In the genomic region with DNA sequence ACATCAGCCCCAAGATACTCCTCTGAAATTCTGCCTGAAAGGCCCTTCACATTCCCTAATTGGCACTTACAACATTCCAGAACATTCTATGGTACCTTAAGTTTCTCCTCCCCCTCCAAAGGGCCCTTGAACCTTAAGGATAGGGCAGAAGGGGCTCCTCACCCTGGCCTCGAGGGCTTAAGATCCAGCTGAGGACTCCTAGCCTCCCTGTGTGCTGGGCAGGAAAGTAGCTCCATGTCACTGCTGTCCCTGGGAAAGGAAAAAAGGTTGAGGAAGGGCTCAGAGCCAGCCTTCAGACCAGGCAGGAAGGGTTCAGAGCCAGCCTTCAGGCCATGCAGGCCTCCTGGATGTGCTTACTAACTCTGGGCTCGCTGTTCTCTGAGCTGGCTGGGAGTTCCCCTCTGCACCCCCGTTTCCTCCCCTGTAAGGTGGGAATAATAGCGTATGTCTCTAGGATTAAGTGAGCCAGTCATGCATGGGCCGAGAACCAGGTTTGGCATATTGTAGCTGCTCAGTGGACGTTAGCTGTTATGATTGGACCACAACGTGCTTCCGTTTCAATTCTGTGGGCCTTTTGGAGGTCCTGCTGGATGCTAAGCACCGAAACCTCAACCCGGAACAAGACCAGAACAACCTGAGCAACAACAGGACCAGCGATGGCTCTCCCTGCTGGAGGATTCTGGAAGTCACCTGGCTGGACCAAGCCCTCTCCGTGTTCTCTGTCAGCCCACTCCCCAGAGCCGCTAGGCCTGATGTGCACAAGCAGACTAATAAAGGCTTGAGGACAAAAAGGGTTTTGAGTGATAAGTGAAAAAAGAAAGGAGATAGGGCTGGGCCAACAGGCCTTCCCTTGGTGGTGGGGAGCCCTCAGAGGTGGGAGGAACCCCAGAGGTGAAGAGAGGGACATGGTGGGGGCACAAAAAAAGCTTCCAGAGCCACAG, we compare ENCODE assay signal across 8 cellular contexts. TPM values are rescaled to one million over a fixed set of nuclear protein-coding genes. Genes with fewer than 3 reads are reported as not detected.
A peak's percentile ranks its signal among the peaks of the same experiment; 100 is the strongest.
DNase-seq lines count a peak whose midpoint lies in the region; ATAC-seq and TF ChIP-seq lines count a peak whose summit lies in the region.

No MANE protein-coding gene starts in this region.

- H3K27ac ChIP-seq in GM23248 = no peak overlapping the region

- H3K27me3 ChIP-seq in GM23248 (replicated peaks; ENCODE audit: insufficient read depth) = peaks cover 20% of the 10 kb centered on the region; the same call in 1 of the 2 replicates

- H4K20me1 ChIP-seq in GM23248 (ENCODE audit: insufficient read depth) = no peaks in the 10 kb centered on the region

- H3K27ac Mint-ChIP-seq in activated naive CD8-positive, alpha-beta T cell treated with anti-CD3 and anti-CD28 coated beads for 36 hours = no peak overlapping the region
- peak overlapping the region; percentile 99 to 100 for H3K27ac Mint-ChIP-seq in natural killer cell

- H3K4me1 Mint-ChIP-seq in activated naive CD8-positive, alpha-beta T cell treated with anti-CD3 and anti-CD28 coated beads for 36 hours = peaks cover 20% of the 10 kb centered on the region
- peaks cover 59 to 75% of the 10 kb centered on the region in 2 donors for H3K4me1 Mint-ChIP-seq in natural killer cell

- peak; percentile 85 for DNase-seq in ELF-1 (ENCODE audit: low read depth, low spot score)
- DNase-seq in activated naive CD8-positive, alpha-beta T cell treated with anti-CD3 and anti-CD28 coated beads for 36 hours = no peak
- DNase-seq in natural killer cell = peak; percentile 66
- no peak for DNase-seq in NCI-H1092 treated with DMSO at 0.1 percent for 48 hours (lab: John Stamatoyannopoulos, UW)
- DNase-seq in NCI-H128 (lab: John Stamatoyannopoulos, UW; ENCODE audit: unreplicated experiment) = no peak
- no peak for DNase-seq in GM23248

- no peaks in the 10 kb centered on the region for H3K4me1 ChIP-seq in GM23248 (ENCODE audit: insufficient read depth)

- H3K36me3 Mint-ChIP-seq in activated naive CD8-positive, alpha-beta T cell treated with anti-CD3 and anti-CD28 coated beads for 36 hours = no peaks in the 10 kb centered on the region
- H3K36me3 Mint-ChIP-seq in natural killer cell = no peaks in the 10 kb centered on the region

- no peaks in the 10 kb centered on the region for H3K9me3 Mint-ChIP-seq in activated naive CD8-positive, alpha-beta T cell treated with anti-CD3 and anti-CD28 coated beads for 36 hours
- no peaks in the 10 kb centered on the region for H3K9me3 Mint-ChIP-seq in natural killer cell

- in situ Hi-C loops in GM23248 (cut with MboI) = no loop called here

- H3K9me2 ChIP-seq in GM23248 (ENCODE audit: insufficient read depth) = no peaks in the 10 kb centered on the region

- H3K4me2 ChIP-seq in GM23248 (ENCODE audit: unreplicated experiment) = no peak overlapping the region

- H3K9ac ChIP-seq in GM23248 = no peak overlapping the region

- WGBS in GM23248 (ENCODE audit: low coverage in 1 of 2, low lambda C conversion rate in 2 of 2, missing lambda C conversion rate in 2 of 2), 2 experiments = 83 to 84% methylated on average over 13 of the region's 13 CpGs

- H2AFZ ChIP-seq in GM23248 = no peak overlapping the region

- H3K9me3 ChIP-seq in GM23248 (ENCODE audit: low read depth) = no peaks in the 10 kb centered on the region

- no peak overlapping the region for H3K4me3 ChIP-seq in GM23248

- ATAC-seq in HG03108 (IDR thresholded peaks at IDR 0.05; ENCODE audit: unreplicated experiment) = peak; percentile 41
- ATAC-seq in natural killer cell = peak; percentile 53 to 76 (median 53)

- no peaks in the 10 kb centered on the region for H3K36me3 ChIP-seq in GM23248 (ENCODE audit: low read depth)

- H3K79me2 ChIP-seq in GM23248 (ENCODE audit: insufficient read depth) = no peaks in the 10 kb centered on the region

- intact Hi-C loops in natural killer cell (cut with micrococcal nuclease) = loop anchor here (5.0 kb wide), 2 partner anchors 68 to 313 kb away; partner anchors contain the start of genes NCL and PTMA

- peaks cover 36% of the 10 kb centered on the region for H3K27me3 Mint-ChIP-seq in activated naive CD8-positive, alpha-beta T cell treated with anti-CD3 and anti-CD28 coated beads for 36 hours
- H3K27me3 Mint-ChIP-seq in natural killer cell (ENCODE audit: low read depth in 2 of 2) = no peaks in the 10 kb centered on the region

- TF ChIP-seq POLR2A in GM19099 (IDR thresholded peaks at IDR 0.05; ENCODE audit: extremely low read depth, insufficient read length, low read depth) = peak; percentile 86

- peak overlapping the region; percentile 47 for H3K4me3 Mint-ChIP-seq in activated naive CD8-positive, alpha-beta T cell treated with anti-CD3 and anti-CD28 coated beads for 36 hours
- peak overlapping the region; percentile 97 for H3K4me3 Mint-ChIP-seq in natural killer cell

- H3F3A ChIP-seq in GM23248 (ENCODE audit: insufficient read depth) = no peaks in the 10 kb centered on the region

- peak; percentile 18 for TF ChIP-seq CTCF in natural killer cell (IDR thresholded peaks at IDR 0.05)

RNA-seq across cellular contexts. Expression of gene B3GNT7, which starts 1.0 kb away (rescaled TPM):
- under 1 TPM; 0.14 to 0.25 TPM for total RNA-seq in activated naive CD8-positive, alpha-beta T cell treated with anti-CD3 and anti-CD28 coated beads for 36 hours
- total RNA-seq in natural killer cell = 100 to 1,000 TPM in 2 of 3 donors, 10 to 100 TPM in 1; 87.5 to 151 (median 113) TPM
- total RNA-seq in GM23248 (2014; rRNA removed; shearing (Covaris generic)) = under 0.01 TPM in 1 of 2 replicates, not detected in the other
- 0.08 TPM in 1 of 2 replicates, not detected in the other for polyA plus RNA-seq in GM23248 (2016; fragmentation: Nextera tagmentation; extraction: Ambion mirVana)

Comparison
In these comparisons a context has a peak if more than half of its experiments do, and no peak if none do; other contexts are left out.
1. DNase-seq: peak in ELF-1 (single experiment) and natural killer cell (single experiment); none in activated naive CD8-positive, alpha-beta T cell treated with anti-CD3 and anti-CD28 coated beads for 36 hours (single experiment), NCI-H1092 treated with DMSO at 0.1 percent for 48 hours (single experiment), NCI-H128 (single experiment) and GM23248 (single experiment).
2. RNA of gene B3GNT7, which starts 1.0 kb away (total RNA-seq): 87.5 to 151 TPM in natural killer cell; 0.14 to 0.25 TPM in activated naive CD8-positive, alpha-beta T cell treated with anti-CD3 and anti-CD28 coated beads for 36 hours and under 0.01 TPM in GM23248; every median in the first group is over 10 times any median in the second.